8 cellular contexts compared by ENCODE assay signal in genomic region chr9:89278997-89279739, GRCh38. TPM values are rescaled to one million over a fixed set of nuclear protein-coding genes. Genes with fewer than 3 reads are reported as not detected.
DNase-seq lines count a peak whose midpoint lies in the region; ATAC-seq and TF ChIP-seq lines count a peak whose summit lies in the region.

No MANE protein-coding gene starts in this region.

- intact Hi-C loops in Right ventricle myocardium superior (cut with DNase I) (loop anchor here (10.0 kb wide), 1 partner anchor 684 kb away; no protein-coding TSS in a partner anchor), prostate gland (cut with DNase I) (loop anchor here (10.0 kb wide), 2 partner anchors 104 to 274 kb away; partner anchors contain the start of gene SHC3)

- no peaks in the 10 kb centered on the region for H3K27me3 ChIP-seq in right atrium auricular region
- H3K27me3 ChIP-seq in prostate gland (replicated peaks; ENCODE audit: insufficient read depth), result no peaks in the 10 kb centered on the region

- no peak for TF ChIP-seq POLR2A in prostate gland (IDR thresholded peaks at IDR 0.05)

- ATAC-seq in Right ventricle myocardium superior (ENCODE audit: poor library complexity) (no peak), SK-N-SH treated with all-trans-retinoic acid at 6 μM for 48 hours (peak; percentile 83), GM18868 (IDR thresholded peaks at IDR 0.05; ENCODE audit: unreplicated experiment) (no peak)

- no peak overlapping the region for H3K4me3 ChIP-seq in right atrium auricular region
- no peak overlapping the region for H3K4me3 ChIP-seq in fibroblast of pulmonary artery (replicated peaks; ENCODE audit: low read depth, low read length)
- H3K4me3 ChIP-seq in prostate gland, result no peak overlapping the region

- 72% methylated on average over 5 of the region's 5 CpGs for WGBS in prostate gland

- TF ChIP-seq CTCF in right atrium auricular region (IDR thresholded peaks at IDR 0.05) (peak; percentile 32 to 74), fibroblast of pulmonary artery (IDR thresholded peaks at IDR 0.05; ENCODE audit: low read length, missing control alignments) (peak; percentile 82), prostate gland (IDR thresholded peaks at IDR 0.05) (peak in 3 of 4 experiments; percentile 57 to 70 (median 69))

- H3K27ac ChIP-seq in right atrium auricular region (no peak overlapping the region), prostate gland (no peak overlapping the region)

- DNase-seq in right atrium auricular region (ENCODE audit: low spot score) (no peak), Right ventricle myocardium superior (no peak), HuH-7.5 (ENCODE audit: low spot score) (peak; percentile 21), fibroblast of pulmonary artery (ENCODE audit: low read depth) (peak; percentile 80), prostate gland (ENCODE audit: low spot score) (no peak)
- no peak for DNase-seq in stimulated activated CD4-positive, alpha-beta T cell treated with anti-CD3 and anti-CD28 coated beads, Interleukin-12 subunit alpha, Interleukin-12 subunit beta, amount 100 ng/mL, for 4 hours

- H3K36me3 ChIP-seq in right atrium auricular region, result no peaks in the 10 kb centered on the region
- no peaks in the 10 kb centered on the region for H3K36me3 ChIP-seq in prostate gland

- peaks cover 0 to 10% of the 10 kb centered on the region in 2 donors for H3K9me3 ChIP-seq in right atrium auricular region
- H3K9me3 ChIP-seq in prostate gland, result no peaks in the 10 kb centered on the region

- H3K4me1 ChIP-seq in right atrium auricular region (peaks cover 0 to 14% of the 10 kb centered on the region in 2 donors), prostate gland (replicated peaks) (no peaks in the 10 kb centered on the region)

TF ChIP-seq in SK-N-SH treated with all-trans-retinoic acid at 6 μM for 48 hours, 23 proteins besides CTCF, POLR2A, EP300 and RAD21:
- TF ChIP-seq BACH2 (CRISPR knock-in tag; IDR thresholded peaks at IDR 0.05; ENCODE audit: borderline replicate concordance) (no peak), ZNF565 (CRISPR knock-in tag; conservative IDR thresholded peaks at IDR 0.05; ENCODE audit: low read depth) (no peak), PPARA (CRISPR knock-in tag; IDR thresholded peaks at IDR 0.05; ENCODE audit: borderline replicate concordance) (no peak), CSRNP3 (CRISPR knock-in tag; IDR thresholded peaks at IDR 0.05) (no peak), TOX (CRISPR knock-in tag; IDR thresholded peaks at IDR 0.05; ENCODE audit: borderline replicate concordance) (no peak), ISL1 (CRISPR knock-in tag; IDR thresholded peaks at IDR 0.05) (no peak), ARNTL (CRISPR knock-in tag; IDR thresholded peaks at IDR 0.05; ENCODE audit: borderline replicate concordance, low read depth) (no peak), CSDC2 (CRISPR knock-in tag; IDR thresholded peaks at IDR 0.05) (no peak), ZNF8 (CRISPR knock-in tag; IDR thresholded peaks at IDR 0.05) (no peak), CREB5 (CRISPR knock-in tag; IDR thresholded peaks at IDR 0.05; ENCODE audit: low read depth) (no peak), ZFP30 (CRISPR knock-in tag; IDR thresholded peaks at IDR 0.05) (no peak), ZFP3 (CRISPR knock-in tag; IDR thresholded peaks at IDR 0.05) (no peak), SNAI2 (CRISPR knock-in tag; IDR thresholded peaks at IDR 0.05) (no peak), OSR1 (CRISPR knock-in tag; IDR thresholded peaks at IDR 0.05) (no peak), TSHZ2 (CRISPR knock-in tag; IDR thresholded peaks at IDR 0.05) (no peak), ESRRG (CRISPR knock-in tag; IDR thresholded peaks at IDR 0.05) (no peak), GLIS3 (CRISPR knock-in tag; IDR thresholded peaks at IDR 0.05) (no peak), TCF4 (CRISPR knock-in tag; IDR thresholded peaks at IDR 0.05; ENCODE audit: borderline replicate concordance) (no peak), ZNF70 (CRISPR knock-in tag; IDR thresholded peaks at IDR 0.05) (no peak)
- TF ChIP-seq, protein P1, sequence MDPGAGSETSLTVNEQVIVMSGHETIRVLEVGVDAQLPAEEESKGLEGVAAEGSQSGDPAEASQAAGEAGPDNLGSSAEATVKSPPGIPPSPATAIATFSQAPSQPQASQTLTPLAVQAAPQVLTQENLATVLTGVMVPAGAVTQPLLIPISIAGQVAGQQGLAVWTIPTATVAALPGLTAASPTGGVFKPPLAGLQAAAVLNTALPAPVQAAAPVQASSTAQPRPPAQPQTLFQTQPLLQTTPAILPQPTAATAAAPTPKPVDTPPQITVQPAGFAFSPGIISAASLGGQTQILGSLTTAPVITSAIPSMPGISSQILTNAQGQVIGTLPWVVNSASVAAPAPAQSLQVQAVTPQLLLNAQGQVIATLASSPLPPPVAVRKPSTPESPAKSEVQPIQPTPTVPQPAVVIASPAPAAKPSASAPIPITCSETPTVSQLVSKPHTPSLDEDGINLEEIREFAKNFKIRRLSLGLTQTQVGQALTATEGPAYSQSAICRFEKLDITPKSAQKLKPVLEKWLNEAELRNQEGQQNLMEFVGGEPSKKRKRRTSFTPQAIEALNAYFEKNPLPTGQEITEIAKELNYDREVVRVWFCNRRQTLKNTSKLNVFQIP (CRISPR knock-in tag; IDR thresholded peaks at IDR 0.05; ENCODE audit: borderline replicate concordance, low read depth), result no peak

RNA-seq across cellular contexts. Expression of gene CKS2, which starts 31.8 kb away (rescaled TPM):
- total RNA-seq in right atrium auricular region (10 to 100 TPM in 1 of 2 donors, 1 to 10 TPM in 1; 7.4 to 10.6 TPM), Right ventricle myocardium superior (7.1 TPM), prostate gland (10 to 100 TPM; 13.8 to 87.4 TPM)

RNA-seq across cellular contexts. Expression of gene SECISBP2, which starts 39.1 kb away (rescaled TPM):
- 10 to 100 TPM; 15.0 to 19.9 TPM for total RNA-seq in right atrium auricular region
- 14.2 TPM for total RNA-seq in Right ventricle myocardium superior
- total RNA-seq in prostate gland, result 10 to 100 TPM; 43.1 to 76.2 TPM

Comparison
In these comparisons a context has a peak if more than half of its experiments do, and no peak if none do; other contexts are left out.
1. DNase-seq: peak in HuH-7.5 (single experiment) and fibroblast of pulmonary artery (single experiment); none in right atrium auricular region (single experiment), Right ventricle myocardium superior (single experiment), prostate gland (single experiment) and stimulated activated CD4-positive, alpha-beta T cell treated with anti-CD3 and anti-CD28 coated beads, Interleukin-12 subunit alpha, Interleukin-12 subunit beta, amount 100 ng/mL, for 4 hours (single experiment).
2. Peak in every context shown above with its lines, with median percentiles within 50 percentile points of each other: CTCF ChIP-seq.